In genomic region chr5:65035212-65036206, GRCh38 we compare ENCODE assay signal across 7 cellular contexts.
DNase-seq lines count a peak whose midpoint lies in the region; ATAC-seq, FAIRE-seq and TF ChIP-seq lines count a peak whose summit lies in the region.

No MANE protein-coding gene starts in this region.

- H3K27me3 ChIP-seq in WERI-Rb-1 (ENCODE audit: insufficient read depth, low read depth, severe bottlenecking) (no peaks in the 10 kb centered on the region), mammary epithelial cell (ENCODE audit: insufficient read depth, low read length) (no peaks in the 10 kb centered on the region), small intestine (ENCODE audit: control insufficient read depth in 2 of 2, insufficient read depth in 2 of 2, low read length in 2 of 2) (no peaks in the 10 kb centered on the region)

- TF ChIP-seq CTCF in WERI-Rb-1 (IDR thresholded peaks at IDR 0.05; ENCODE audit: low read depth, low read length) (no peak), mammary epithelial cell (conservative IDR thresholded peaks at IDR 0.05 in 1 of 2, IDR thresholded peaks at IDR 0.05 in 1 of 2; ENCODE audit: extremely low read depth in 1 of 2, insufficient read depth in 1 of 2, low read depth in 1 of 2, low read length in 2 of 2) (peak in 1 of 2 donors; percentile 21)

- ATAC-seq in GM18519 (IDR thresholded peaks at IDR 0.05; ENCODE audit: low FRiP score, unreplicated experiment), result peak; percentile 77
- ATAC-seq in HG02973 (IDR thresholded peaks at IDR 0.05; ENCODE audit: unreplicated experiment), result peak; percentile 71

- H3K9ac ChIP-seq in mammary epithelial cell (ENCODE audit: insufficient read depth, low read length), result peak overlapping the region; percentile 86

- H3K79me2 ChIP-seq in mammary epithelial cell (ENCODE audit: insufficient read depth, low read length), result no peaks in the 10 kb centered on the region

- H3K4me3 ChIP-seq in WERI-Rb-1 (ENCODE audit: low read depth, low read length) (peak overlapping the region; percentile 56), mammary epithelial cell (replicated peaks in 1 of 3; ENCODE audit: insufficient read depth in 1 of 3, low read depth in 2 of 3, low read length in 3 of 3) (peak overlapping the region; percentile 60 to 68 (median 67)), small intestine (ENCODE audit: low read depth in 1 of 2, low read length in 2 of 2) (peak overlapping the region; percentile 65 to 69)

- DNase-seq in NCI-H2171 (lab: John Stamatoyannopoulos, UW) (peak; percentile 48), WERI-Rb-1 (peak; percentile 95), mammary epithelial cell (peak; percentile 92), iPS-NIHi7 (ENCODE audit: extremely low spot score) (peak; percentile 98), small intestine (peak; percentile 82)

- H3K36me3 ChIP-seq in WERI-Rb-1 (no peaks in the 10 kb centered on the region), mammary epithelial cell (ENCODE audit: insufficient read depth, low read length) (no peaks in the 10 kb centered on the region), small intestine (ENCODE audit: control insufficient read depth in 2 of 2, insufficient read depth in 2 of 2, low read length in 2 of 2) (no peaks in the 10 kb centered on the region)

- dilution Hi-C loops in mammary epithelial cell (cut with HindIII; ENCODE audit: low sequenced_read_pairs), result no loop called here

- CTCF ChIA-PET in mammary epithelial cell (lab: Charles Lee; ENCODE audit: low non-redundant PET), result interaction anchor here (0.8 kb wide), 1 partner anchor 139 kb away, joined by 8 read pairs; no protein-coding TSS in a partner anchor

- WGBS in mammary epithelial cell (ENCODE audit: low coverage, missing lambda C conversion rate), result 4% methylated on average over 44 of the region's 68 CpGs
- 0 to 2% (median 2%) methylated on average over 67 to 68 of the region's 68 CpGs for WGBS in small intestine, 3 donors

- H3K27ac ChIP-seq in WERI-Rb-1, result peak overlapping the region; percentile 94
- peak overlapping the region; percentile 84 for H3K27ac ChIP-seq in mammary epithelial cell (ENCODE audit: insufficient read depth, low read depth, low read length)
- H3K27ac ChIP-seq in small intestine (ENCODE audit: low read depth in 1 of 2, low read length in 1 of 2), result peak overlapping the region; percentile 78 to 95

- peak overlapping the region; percentile 98 for H2AFZ ChIP-seq in mammary epithelial cell (ENCODE audit: low read depth, low read length)

- intact Hi-C loops in mammary epithelial cell (cut with micrococcal nuclease), result loop anchor here (5.0 kb wide), 1 partner anchor 157 kb away; no protein-coding TSS in a partner anchor

- FAIRE-seq in small intestine (lab: Jason Lieb, UNC), result no peak

- H3K4me2 ChIP-seq in mammary epithelial cell (ENCODE audit: insufficient read depth, low read depth, low read length), result peak overlapping the region; percentile 94

- BruUV-seq in mammary epithelial cell (replicated peaks; lab: Mats Ljungman, UMichigan), result TSS peak; percentile 89

- H3K4me1 ChIP-seq in mammary epithelial cell (ENCODE audit: insufficient read depth, low read length) (peaks cover 15% of the 10 kb centered on the region), small intestine (ENCODE audit: control insufficient read depth in 2 of 2, insufficient read depth in 1 of 2, low read depth in 1 of 2, low read length in 1 of 2) (peaks cover 0 to 2% of the 10 kb centered on the region in 2 donors)

- no peaks in the 10 kb centered on the region for H4K20me1 ChIP-seq in mammary epithelial cell (ENCODE audit: insufficient read depth, low read length)

- in situ Hi-C loops in mammary epithelial cell (cut with MboI; ENCODE audit: low sequenced_read_pairs in 2 of 2), result no loop called here

- no peaks in the 10 kb centered on the region for H3K9me3 ChIP-seq in WERI-Rb-1 (ENCODE audit: severe bottlenecking)
- H3K9me3 ChIP-seq in mammary epithelial cell (replicated peaks; ENCODE audit: insufficient read depth, low read length), result no peaks in the 10 kb centered on the region
- no peaks in the 10 kb centered on the region for H3K9me3 ChIP-seq in small intestine (ENCODE audit: control insufficient read depth, low read depth)

Comparison
In these comparisons a context has a peak if more than half of its experiments do, and no peak if none do; other contexts are left out.
1. Peak in every context shown above with its lines: DNase-seq, ATAC-seq, H3K4me3 ChIP-seq and H3K27ac ChIP-seq.
2. DNase-seq: peak in every context shown above with its lines; median percentile 98 in iPS-NIHi7; 95 in WERI-Rb-1; 92 in mammary epithelial cell; 82 in small intestine; 48 in NCI-H2171.